ENCODE assay signal across 30 cellular contexts in genomic region chr6:89321131-89321530, GRCh38. TPM values are rescaled to one million over a fixed set of nuclear protein-coding genes. Genes with fewer than 3 reads are reported as not detected.
"Had no signal": no experiment of that assay in that cellular context is flagged by ENCODE, and none has a peak within 500 bp of the region (broad histone marks: within the 10 kb centered on the region; RNA-seq: fewer than 3 reads in every experiment).

No MANE protein-coding gene starts in this region.

- H3K4me3 ChIP-seq: adrenal gland, ascending aorta, cardiac muscle cell, colonic mucosa, dorsolateral prefrontal cortex, psoas muscle, sigmoid colon, suprapubic skin, transverse colon had no signal

- H3K27me3 Mint-ChIP-seq: activated CD4-positive, alpha-beta T cell treated with anti-CD3 and anti-CD28 coated beads for 36 hours; activated naive CD8-positive, alpha-beta T cell treated with anti-CD3 and anti-CD28 coated beads for 36 hours; brain; naive thymus-derived CD4-positive, alpha-beta T cell; T-cell had no signal

- H3K4me3 Mint-ChIP-seq: activated CD4-positive, alpha-beta T cell treated with anti-CD3 and anti-CD28 coated beads for 36 hours; activated naive CD8-positive, alpha-beta T cell treated with anti-CD3 and anti-CD28 coated beads for 36 hours; brain; naive thymus-derived CD4-positive, alpha-beta T cell; neural crest cell; T-cell had no signal

- H3K27ac ChIP-seq: adrenal gland, ascending aorta, cardiac muscle cell, colonic mucosa, dorsolateral prefrontal cortex, foreskin keratinocyte, heart right ventricle, parathyroid adenoma, psoas muscle, sigmoid colon, suprapubic skin, transverse colon had no signal

- H3K27me3 ChIP-seq: adrenal gland, ascending aorta, cardiac muscle cell, colonic mucosa, dorsolateral prefrontal cortex, foreskin keratinocyte, heart right ventricle, sigmoid colon, suprapubic skin, transverse colon had no signal

- H3K9me3 ChIP-seq: adrenal gland, colonic mucosa, psoas muscle, sigmoid colon, suprapubic skin, transverse colon had no signal

- H3K79me2 ChIP-seq: parathyroid adenoma had no signal

- H3K4me1 Mint-ChIP-seq: activated CD4-positive, alpha-beta T cell treated with anti-CD3 and anti-CD28 coated beads for 36 hours; activated naive CD8-positive, alpha-beta T cell treated with anti-CD3 and anti-CD28 coated beads for 36 hours had no signal

- DNase-seq: activated CD4-positive, alpha-beta T cell treated with anti-CD3 and anti-CD28 coated beads for 36 hours; activated CD4-positive, CD25-positive, alpha-beta regulatory T cell; activated effector memory CD4-positive, alpha-beta T cell treated with Interleukin-2 at 50 U/mL for 16 hours; activated naive CD4-positive, alpha-beta T cell treated with Interleukin-2 at 50 U/mL for 16 hours; activated naive CD8-positive, alpha-beta T cell treated with anti-CD3 and anti-CD28 coated beads for 36 hours; activated T-cell treated with anti-CD3 and anti-CD28 coated beads for 4 hours; cerebellar nuclear complex; colonic mucosa; dorsolateral prefrontal cortex; foreskin keratinocyte; heart right ventricle; left ventricle myocardium superior; midbrain; naive thymus-derived CD4-positive, alpha-beta T cell; occipital lobe; psoas muscle; sigmoid colon; stimulated activated CD4-positive, alpha-beta T cell treated with anti-CD3 and anti-CD28 coated beads, Interleukin-1b, Interleukin-23, amount 100 ng/mL, for 48 hours; stimulated activated naive CD4-positive, alpha-beta T cell; transverse colon had no signal

- H3K36me3 ChIP-seq: adrenal gland, cardiac muscle cell, colonic mucosa had no signal

- H3K4me1 ChIP-seq: adrenal gland, ascending aorta, colonic mucosa, foreskin keratinocyte, parathyroid adenoma, suprapubic skin, transverse colon had no signal

- H3K9me3 Mint-ChIP-seq: activated naive CD8-positive, alpha-beta T cell treated with anti-CD3 and anti-CD28 coated beads for 36 hours; naive thymus-derived CD4-positive, alpha-beta T cell had no signal

- H3K27ac Mint-ChIP-seq: activated CD4-positive, alpha-beta T cell treated with anti-CD3 and anti-CD28 coated beads for 36 hours; activated naive CD8-positive, alpha-beta T cell treated with anti-CD3 and anti-CD28 coated beads for 36 hours; brain; T-cell had no signal

- ATAC-seq: activated CD4-positive, alpha-beta T cell treated with anti-CD3 and anti-CD28 coated beads for 36 hours; foreskin keratinocyte; T-cell had no signal

- FAIRE-seq: endothelial cell of umbilical vein, small intestine had no signal

- H3K9ac ChIP-seq: parathyroid adenoma had no signal

RNA-seq across cellular contexts. Expression of gene GABRR2, which starts 6.0 kb away (rescaled TPM):
- total RNA-seq: foreskin keratinocyte had no signal
- polyA plus RNA-seq: foreskin keratinocyte; naive thymus-derived CD4-positive, alpha-beta T cell had no signal
